ENCODE assay signal across 8 cellular contexts in genomic region chr5:177693671-177694517, GRCh38.
A peak's percentile ranks its signal among the peaks of the same experiment; 100 is the strongest.
DNase-seq lines count a peak whose midpoint lies in the region; ATAC-seq, FAIRE-seq and TF ChIP-seq lines count a peak whose summit lies in the region.
"Not testable (repeated sequence)": the region's sequence is repeated elsewhere in the genome, so short reads cannot be mapped to it uniquely, and the experiment has no call there.

No MANE protein-coding gene starts in this region.

- H3K27me3 ChIP-seq in H7 (ENCODE audit: control insufficient read depth, insufficient read depth, low read length); K562 (ENCODE audit: control insufficient read depth in 2 of 2, insufficient read depth in 2 of 2, low read length in 2 of 2); gastroesophageal sphincter; right cardiac atrium (ENCODE audit: control insufficient read depth, insufficient read depth); lung (ENCODE audit: control insufficient read depth, insufficient read depth); small intestine (ENCODE audit: control insufficient read depth in 2 of 2, insufficient read depth in 2 of 2, low read length in 2 of 2): not testable (repeated sequence)

- not testable (repeated sequence) for H3K9me1 ChIP-seq in K562 (ENCODE audit: control insufficient read depth, insufficient read depth, low read length)

- TF ChIP-seq POLR2A in A549 (IDR thresholded peaks at IDR 0.05; ENCODE audit: low read length); K562 (conservative IDR thresholded peaks at IDR 0.05); gastroesophageal sphincter (IDR thresholded peaks at IDR 0.05): not testable (repeated sequence)

- ATAC-seq in A549 (peak; percentile 31 to 44; a peak in 2 of 6 replicates), K562 (peak; percentile 50), right cardiac atrium (peak; percentile 71 to 88)
- not testable (repeated sequence) for ATAC-seq in gastroesophageal sphincter; lung (ENCODE audit: insufficient read depth, low FRiP score)

- not testable (repeated sequence) for H3K79me2 ChIP-seq in K562 (ENCODE audit: control insufficient read depth, insufficient read depth, low read length)

- not testable (repeated sequence) for H3K4me3 ChIP-seq in A549; H7 (ENCODE audit: insufficient read depth, low read depth, low read length); K562; gastroesophageal sphincter; right cardiac atrium (ENCODE audit: low read length); lung; small intestine (ENCODE audit: low read depth in 1 of 2, low read length in 2 of 2)

- intact Hi-C loops in K562 (cut with micrococcal nuclease); right cardiac atrium (cut with DNase I): not testable (repeated sequence)

- not testable (repeated sequence) for H3K36me3 ChIP-seq in H7 (replicated peaks; ENCODE audit: control insufficient read depth, insufficient read depth, low read length); K562 (ENCODE audit: control insufficient read depth, insufficient read depth, low read length); gastroesophageal sphincter; lung (ENCODE audit: control insufficient read depth in 2 of 2, insufficient read depth in 2 of 2, low read length in 2 of 2); small intestine (ENCODE audit: control insufficient read depth in 2 of 2, insufficient read depth in 2 of 2, low read length in 2 of 2)

- BruUV-seq in K562 (replicated peaks; lab: Mats Ljungman, UMichigan) = not testable (repeated sequence)

- FAIRE-seq in A549 (lab: Jason Lieb, UNC); small intestine (lab: Jason Lieb, UNC): not testable (repeated sequence)
- peak; percentile 90 for FAIRE-seq in K562 (lab: Jason Lieb, UNC)

- not testable (repeated sequence) for H3K27ac ChIP-seq in A549; K562 (ENCODE audit: extremely low read depth, low read depth, low read length); right cardiac atrium (ENCODE audit: low read length); lung (ENCODE audit: low read depth in 1 of 2, low read length in 1 of 2)
- H3K27ac ChIP-seq in gastroesophageal sphincter (peak overlapping the region; percentile 1 to 51 (median 33)), small intestine (ENCODE audit: low read depth in 1 of 2, low read length in 1 of 2) (peak overlapping the region in 1 of 2 donors; percentile 58)

- CTCF ChIA-PET in A549 (lab: Yijun Ruan, JAX); K562 (lab: Yijun Ruan, JAX; ENCODE audit: low intra/inter-chr PET ratio): not testable (repeated sequence)

- 42% methylated on average over 6 of the region's 8 CpGs for WGBS in A549 (ENCODE audit: missing lambda C conversion rate)
- WGBS in K562 (ENCODE audit: insufficient coverage, low coverage, missing lambda C conversion rate) = 28% methylated on average over 6 of the region's 8 CpGs
- WGBS in gastroesophageal sphincter (ENCODE audit: low coverage in 1 of 2), 2 donors = 60% methylated on average over 5 of the region's 8 CpGs; no CpG with 5 or more reads in 1 of the 2 donors
- WGBS in right cardiac atrium = 67% methylated on average over 6 of the region's 8 CpGs
- 63 to 76% methylated on average over 6 of the region's 8 CpGs for WGBS in lung, 2 donors
- WGBS in small intestine, 3 donors = 33 to 56% (median 33%) methylated on average over 6 of the region's 8 CpGs

- DNase-seq in A549 (ENCODE audit: low read depth in 1 of 2, low spot score in 1 of 2) = not testable (repeated sequence)
- DNase-seq in H7 = peak; percentile 9
- peak; percentile 52 for DNase-seq in NCI-H774 (lab: John Stamatoyannopoulos, UW)
- peak in 1 of 4 experiments; percentile 23 for DNase-seq in K562 (ENCODE audit: extremely low read depth in 1 of 4, low spot score in 3 of 4)
- peak; percentile 59 to 81 (median 62) for DNase-seq in right cardiac atrium
- DNase-seq in lung (ENCODE audit: low spot score) = peak; percentile 71
- peak; percentile 89 for DNase-seq in small intestine

- not testable (repeated sequence) for TF ChIP-seq EP300 in A549 (IDR thresholded peaks at IDR 0.05); K562 (IDR thresholded peaks at IDR 0.05; ENCODE audit: low read length); gastroesophageal sphincter (IDR thresholded peaks at IDR 0.05)

- H3K4me1 ChIP-seq in A549; K562 (replicated peaks in 1 of 2; ENCODE audit: control insufficient read depth in 2 of 2, insufficient read depth in 2 of 2, low read length in 2 of 2); right cardiac atrium (ENCODE audit: control insufficient read depth, insufficient read depth, low read length); lung (ENCODE audit: control insufficient read depth in 2 of 2, insufficient read depth in 2 of 2, low read length in 2 of 2); small intestine (ENCODE audit: control insufficient read depth in 2 of 2, insufficient read depth in 1 of 2, low read depth in 1 of 2, low read length in 1 of 2): not testable (repeated sequence)
- peaks cover 0 to 14% (median 3%) of the 10 kb centered on the region in 3 donors for H3K4me1 ChIP-seq in gastroesophageal sphincter

- not testable (repeated sequence) for H3K9me3 ChIP-seq in A549; K562 (replicated peaks; ENCODE audit: control insufficient read depth, insufficient read depth, low read depth, low read length); gastroesophageal sphincter; right cardiac atrium (ENCODE audit: control insufficient read depth, low read length); lung (ENCODE audit: control insufficient read depth in 2 of 2, insufficient read depth in 1 of 2, low read length in 1 of 2); small intestine (ENCODE audit: control insufficient read depth, low read depth)

- POLR2A ChIA-PET in A549 (lab: Yijun Ruan, JAX); K562 (lab: Yijun Ruan, JAX): not testable (repeated sequence)

- in situ Hi-C loops in K562 (cut with MboI) = not testable (repeated sequence)

- not testable (repeated sequence) for H3K9ac ChIP-seq in K562 (ENCODE audit: insufficient read depth in 1 of 2, low read depth in 2 of 2, low read length in 2 of 2)

- not testable (repeated sequence) for TF ChIP-seq RAD21 in A549 (conservative IDR thresholded peaks at IDR 0.05 in 1 of 2, IDR thresholded peaks at IDR 0.05 in 1 of 2); K562 (CRISPR knock-in tag; conservative IDR thresholded peaks at IDR 0.05 in 1 of 2, IDR thresholded peaks at IDR 0.05 in 1 of 2)

- not testable (repeated sequence) for H4K20me1 ChIP-seq in K562 (replicated peaks; ENCODE audit: control insufficient read depth, insufficient read depth, low read length)

- H2AFZ ChIP-seq in K562 (ENCODE audit: low read depth, low read length) = 0 out of 2 replicates have a peak overlapping the region, but pooled peaks have one; percentile 5

- not testable (repeated sequence) for H3K4me2 ChIP-seq in A549
- 0 out of 2 replicates have a peak overlapping the region, but pooled peaks have one; percentile 10 for H3K4me2 ChIP-seq in K562 (ENCODE audit: insufficient read depth, low read length)

- TF ChIP-seq CTCF in A549 (IDR thresholded peaks at IDR 0.05); K562 (IDR thresholded peaks at IDR 0.05 in 2 of 3, conservative IDR thresholded peaks at IDR 0.05 in 1 of 3; ENCODE audit: insufficient read depth in 2 of 3, low read depth in 1 of 3, low read length in 3 of 3); gastroesophageal sphincter (IDR thresholded peaks at IDR 0.05); lung (IDR thresholded peaks at IDR 0.05; ENCODE audit: control extremely low read depth, extremely low read depth): not testable (repeated sequence)

TF ChIP-seq in K562, 482 proteins besides CTCF, POLR2A, EP300 and RAD21:
- 0 out of 2 replicates have a peak, but pooled peaks have one; percentile 27 for TF ChIP-seq NFIC (IDR thresholded peaks at IDR 0.05)
